8 cellular contexts compared by ENCODE assay signal in genomic region chr4:102503301-102503746, GRCh38. TPM values are rescaled to one million over a fixed set of nuclear protein-coding genes. Genes with fewer than 3 reads are reported as not detected.
DNase-seq lines count a peak whose midpoint lies in the region; ATAC-seq, FAIRE-seq and TF ChIP-seq lines count a peak whose summit lies in the region.

No MANE protein-coding gene starts in this region.

- H3K9me3 ChIP-seq in KOPT-K1 (ENCODE audit: insufficient read depth, low read length, poor library complexity, severe bottlenecking), result no peaks in the 10 kb centered on the region
- no peaks in the 10 kb centered on the region for H3K9me3 ChIP-seq in astrocyte (ENCODE audit: insufficient read depth, low read depth, low read length)

- TF ChIP-seq CTCF in astrocyte (IDR thresholded peaks at IDR 0.05; ENCODE audit: insufficient read depth, low read depth, low read length), result no peak

- H3K4me3 ChIP-seq in astrocyte (ENCODE audit: insufficient read depth, low read depth, low read length), result peak overlapping the region; percentile 96

- peaks cover 2% of the 10 kb centered on the region for H3K36me3 Mint-ChIP-seq in astrocyte (ENCODE audit: low read depth, unreplicated experiment)
- peaks cover 0 to 11% (median 0%) of the 10 kb centered on the region in 3 donors for H3K36me3 Mint-ChIP-seq in naive thymus-derived CD8-positive, alpha-beta T cell

- no peak overlapping the region for H3K27ac Mint-ChIP-seq in astrocyte (ENCODE audit: unreplicated experiment)
- peak overlapping the region; percentile 87 to 99 (median 97) for H3K27ac Mint-ChIP-seq in naive thymus-derived CD8-positive, alpha-beta T cell

- peaks cover 72% of the 10 kb centered on the region for H3K79me2 ChIP-seq in astrocyte (ENCODE audit: insufficient read depth, low read length)

- H4K20me1 ChIP-seq in astrocyte (ENCODE audit: insufficient read depth, low read length), result peaks cover 47% of the 10 kb centered on the region

- H2AFZ ChIP-seq in astrocyte (ENCODE audit: low read depth, low read length), result no peak overlapping the region

- POLR2A ChIA-PET in naive thymus-derived CD8-positive, alpha-beta T cell (lab: Charles Lee), result interaction anchor here (1.2 to 4.0 kb wide), 5 partner anchors 25 to 324 kb away, joined by 3 to 31 read pairs (median 19); partner anchors contain the start of gene UBE2D3

- H3K27me3 ChIP-seq in astrocyte (ENCODE audit: insufficient read depth, low read length), result no peaks in the 10 kb centered on the region

- H3K4me2 ChIP-seq in astrocyte (ENCODE audit: low read length), result peak overlapping the region; percentile 87

- peak overlapping the region; percentile 90 for H3K4me3 Mint-ChIP-seq in astrocyte (ENCODE audit: unreplicated experiment)
- peak overlapping the region; percentile 89 to 99 (median 94) for H3K4me3 Mint-ChIP-seq in naive thymus-derived CD8-positive, alpha-beta T cell

- FAIRE-seq in astrocyte (lab: Jason Lieb, UNC), result no peak

- H3K36me3 ChIP-seq in KOPT-K1 (ENCODE audit: insufficient read depth, low read length), result no peaks in the 10 kb centered on the region
- no peaks in the 10 kb centered on the region for H3K36me3 ChIP-seq in astrocyte (ENCODE audit: insufficient read depth, low read length)

- peak overlapping the region; percentile 35 for H3K27ac ChIP-seq in KOPT-K1 (ENCODE audit: low read depth, low read length, poor library complexity, severe bottlenecking)
- H3K27ac ChIP-seq in astrocyte (ENCODE audit: low read depth, low read length), result no peak overlapping the region

- no peak for ATAC-seq in naive thymus-derived CD8-positive, alpha-beta T cell
- ATAC-seq in HG02678 (IDR thresholded peaks at IDR 0.05; ENCODE audit: unreplicated experiment) (no peak), GM21447 (IDR thresholded peaks at IDR 0.05; ENCODE audit: unreplicated experiment) (no peak)

- H3K4me1 ChIP-seq in astrocyte (ENCODE audit: insufficient read depth, low read length), result peaks cover 9% of the 10 kb centered on the region

- peak overlapping the region; percentile 98 for H3K9ac ChIP-seq in astrocyte (ENCODE audit: low read length)

- DNase-seq in COR-L47 (lab: John Stamatoyannopoulos, UW) (peak; percentile 44), astrocyte (ENCODE audit: low read depth) (no peak), GM19238 (ENCODE audit: insufficient read length, low spot score) (no peak)
- DNase-seq in naive thymus-derived CD8-positive, alpha-beta T cell, result peak in 3 of 10 donors; percentile 31 to 40 (median 37)
- DNase-seq in stimulated activated CD4-positive, alpha-beta T cell treated with anti-CD3 and anti-CD28 coated beads, Interleukin-15, amount 100 ng/mL, for 24 hours, result no peak

- peaks cover 15% of the 10 kb centered on the region for H3K4me1 Mint-ChIP-seq in astrocyte (ENCODE audit: low read depth, unreplicated experiment)
- peaks cover 9 to 60% (median 41%) of the 10 kb centered on the region in 4 donors for H3K4me1 Mint-ChIP-seq in naive thymus-derived CD8-positive, alpha-beta T cell

- no peaks in the 10 kb centered on the region for H3K27me3 Mint-ChIP-seq in astrocyte (ENCODE audit: low read depth, unreplicated experiment)
- no peaks in the 10 kb centered on the region for H3K27me3 Mint-ChIP-seq in naive thymus-derived CD8-positive, alpha-beta T cell

- H3K9me3 Mint-ChIP-seq in astrocyte (ENCODE audit: unreplicated experiment), result no peaks in the 10 kb centered on the region
- H3K9me3 Mint-ChIP-seq in naive thymus-derived CD8-positive, alpha-beta T cell, result peaks cover 0 to 4% (median 0%) of the 10 kb centered on the region in 9 donors

RNA-seq across cellular contexts. Expression of gene NFKB1, which starts 2.2 kb away (rescaled TPM):
- total RNA-seq in astrocyte, result 17.2 and 19.9 TPM in 2 replicates
- total RNA-seq in naive thymus-derived CD8-positive, alpha-beta T cell, result 100 to 1,000 TPM in 1 of 2 experiments, 10 to 100 TPM in 1; 91.5 to 101 TPM
- polyA plus RNA-seq in naive thymus-derived CD8-positive, alpha-beta T cell, result 10 to 100 TPM; 27.5 to 82.2 (median 32.4) TPM
